9 cellular contexts compared by ENCODE assay signal in the genomic region with DNA sequence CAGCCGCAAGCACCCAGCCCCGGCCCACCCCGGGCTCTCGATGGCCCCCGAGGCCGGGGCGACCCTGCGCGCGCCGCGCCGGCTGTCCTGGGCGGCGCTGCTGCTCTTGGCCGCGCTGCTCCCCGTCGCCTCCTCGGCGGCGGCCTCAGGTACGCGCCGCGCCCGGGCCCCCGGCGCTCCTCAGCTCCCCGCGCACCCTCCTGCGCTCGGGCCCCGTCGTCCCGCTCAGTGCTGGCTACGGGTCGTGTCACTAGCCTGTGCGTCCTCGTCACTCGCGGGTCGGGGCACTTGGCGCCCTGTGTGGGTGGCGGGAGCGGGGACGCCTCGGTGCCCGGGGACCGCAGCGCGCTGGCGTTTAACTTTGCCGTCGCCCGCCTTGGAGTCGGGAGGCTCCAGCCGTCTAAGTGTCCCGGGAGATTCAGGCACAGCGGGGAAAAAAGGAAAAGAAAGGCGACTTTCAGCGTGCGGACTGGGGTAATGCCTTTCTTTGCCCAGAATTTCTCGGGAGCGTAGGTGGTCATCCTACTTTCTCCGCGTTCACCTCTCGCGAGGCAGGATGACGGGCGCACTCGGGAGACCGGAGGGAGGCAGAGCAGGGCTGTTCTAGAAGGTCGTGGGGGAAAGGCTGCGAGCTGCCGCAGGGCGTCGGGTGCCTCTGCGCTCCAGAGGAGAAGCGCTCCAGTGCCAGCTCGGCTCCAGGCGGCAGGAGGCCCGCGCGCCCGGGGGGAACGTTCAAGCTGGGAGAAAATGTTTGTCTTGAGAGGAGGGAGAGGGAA. TPM values are rescaled to one million over a fixed set of nuclear protein-coding genes. Genes with fewer than 3 reads are reported as not detected.
A peak's percentile ranks its signal among the peaks of the same experiment; 100 is the strongest.
DNase-seq lines count a peak whose midpoint lies in the region; ATAC-seq, FAIRE-seq and TF ChIP-seq lines count a peak whose summit lies in the region.
"Had no signal": no experiment of that assay in that cellular context is flagged by ENCODE, and none has a peak within 500 bp of the region (broad histone marks: within the 10 kb centered on the region; RNA-seq: fewer than 3 reads in every experiment).

No MANE protein-coding gene starts in this region.

- no peak for FAIRE-seq in endothelial cell of umbilical vein (lab: Jason Lieb, UNC)
- FAIRE-seq: endometrium had no signal

- dilution Hi-C loops in endothelial cell of umbilical vein (cut with MboI; ENCODE audit: extremely low pct_ligation_motif_present, low sequenced_read_pairs): no loop called here

- H3K36me3 Mint-ChIP-seq in nephron (ENCODE audit: low read depth): no peaks in the 10 kb centered on the region

- H3K9me3 Mint-ChIP-seq in nephron: no peaks in the 10 kb centered on the region

- H3K4me3 ChIP-seq in BLaER1 treated with 17β-estradiol and CSF1 and Interleukin-3, amounts not matched to agents 10 nM and 100 nM: peak overlapping the region; percentile 51 to 71 (median 60)
- peak overlapping the region in 2 of 3 experiments; percentile 9 to 11 for H3K4me3 ChIP-seq in endothelial cell of umbilical vein (replicated peaks in 1 of 3; ENCODE audit: insufficient read depth in 1 of 3, low read depth in 1 of 3, low read length in 3 of 3)
- no peak overlapping the region for H3K4me3 ChIP-seq in OCI-LY7 (ENCODE audit: low read depth, low read length, poor library complexity, severe bottlenecking)

- intact Hi-C loops in endothelial cell of umbilical vein (cut with micrococcal nuclease): loop anchor here (1.0 to 10.0 kb wide), 4 partner anchors 440 to 1288 kb away; no protein-coding TSS in a partner anchor
- intact Hi-C loops in OCI-LY7 (cut with micrococcal nuclease; ENCODE audit: unreplicated experiment): loop anchor here (5.0 kb wide), 2 partner anchors 83 to 128 kb away; no protein-coding TSS in a partner anchor

- POLR2A ChIA-PET in endothelial cell of umbilical vein (lab: Charles Lee): no interaction called here
- POLR2A ChIA-PET in OCI-LY7 (lab: Charles Lee): no interaction called here

- DNase-seq in SW 1271 (lab: John Stamatoyannopoulos, UW) (peak; percentile 26 to 39), endothelial cell of umbilical vein (ENCODE audit: low read depth, low spot score) (peak; percentile 2), OCI-LY7 (ENCODE audit: low spot score) (no peak), HPDE6-E6E7 (ENCODE audit: extremely low spot score) (no peak)

- ATAC-seq in GM21390 (IDR thresholded peaks at IDR 0.05; ENCODE audit: unreplicated experiment): peak; percentile 18
- ATAC-seq in GM19397 (IDR thresholded peaks at IDR 0.05; ENCODE audit: unreplicated experiment): no peak

- no peaks in the 10 kb centered on the region for H3K9me2 ChIP-seq in OCI-LY7 (ENCODE audit: insufficient read depth, low read length)

- H3K27ac ChIP-seq in BLaER1 treated with 17β-estradiol and CSF1 and Interleukin-3, amounts not matched to agents 10 nM and 100 nM: no peak overlapping the region
- no peak overlapping the region for H3K27ac ChIP-seq in endothelial cell of umbilical vein (ENCODE audit: insufficient read depth, low read depth, low read length)
- H3K27ac ChIP-seq in OCI-LY7 (ENCODE audit: low read depth, low read length, poor library complexity, severe bottlenecking): no peak overlapping the region

- peaks cover 0 to 32% (median 11%) of the 10 kb centered on the region in 11 experiments; a peak in 15 of 22 replicates for H4K20me1 ChIP-seq in BLaER1 treated with 17β-estradiol and CSF1 and Interleukin-3, amounts not matched to agents 10 nM and 100 nM
- H4K20me1 ChIP-seq in endothelial cell of umbilical vein (replicated peaks; ENCODE audit: control insufficient read depth, extremely low read depth, insufficient read depth, low read length): no peaks in the 10 kb centered on the region
- H4K20me1 ChIP-seq in OCI-LY7 (ENCODE audit: insufficient read depth, low read length): no peaks in the 10 kb centered on the region

- BruUV-seq in endothelial cell of umbilical vein (replicated peaks; lab: Mats Ljungman, UMichigan): no TSS peak
- BruUV-seq in OCI-LY7 (replicated peaks; lab: Mats Ljungman, UMichigan): no TSS peak

- peak overlapping the region in 9 of 11 experiments; percentile 26 to 67 (median 48); a peak in 14 of 22 replicates for H3K9ac ChIP-seq in BLaER1 treated with 17β-estradiol and CSF1 and Interleukin-3, amounts not matched to agents 10 nM and 100 nM
- no peak overlapping the region for H3K9ac ChIP-seq in endothelial cell of umbilical vein (replicated peaks; ENCODE audit: extremely low read depth, insufficient read depth, low read length)

- H3K27ac Mint-ChIP-seq in nephron: no peak overlapping the region

- H3K4me3 Mint-ChIP-seq in nephron: peak overlapping the region; percentile 78 to 86 (median 84)

- TF ChIP-seq POLR2A in endothelial cell of umbilical vein (IDR thresholded peaks at IDR 0.05; ENCODE audit: low read depth, low read length): no peak

- no peaks in the 10 kb centered on the region for H3K36me3 ChIP-seq in BLaER1 treated with 17β-estradiol and CSF1 and Interleukin-3, amounts not matched to agents 10 nM and 100 nM
- H3K36me3 ChIP-seq in endothelial cell of umbilical vein (ENCODE audit: control insufficient read depth in 2 of 2, extremely low read depth in 1 of 2, insufficient read depth in 2 of 2, low read length in 2 of 2) (no peaks in the 10 kb centered on the region), OCI-LY7 (ENCODE audit: insufficient read depth, low read length) (no peaks in the 10 kb centered on the region)

- H3K79me2 ChIP-seq in endothelial cell of umbilical vein (ENCODE audit: control insufficient read depth, insufficient read depth, low read length) (no peaks in the 10 kb centered on the region), OCI-LY7 (ENCODE audit: insufficient read depth, low read depth, low read length) (no peaks in the 10 kb centered on the region)

- no peaks in the 10 kb centered on the region for H3K9me3 ChIP-seq in BLaER1 treated with 17β-estradiol and CSF1 and Interleukin-3, amounts not matched to agents 10 nM and 100 nM (replicated peaks in 1 of 11)
- H3K9me3 ChIP-seq in endothelial cell of umbilical vein (replicated peaks; ENCODE audit: control insufficient read depth, insufficient read depth, low read length): no peaks in the 10 kb centered on the region
- no peaks in the 10 kb centered on the region for H3K9me3 ChIP-seq in OCI-LY7 (ENCODE audit: low read length)

- peaks cover 46% of the 10 kb centered on the region for H3K4me1 Mint-ChIP-seq in nephron

- peaks cover 89% of the 10 kb centered on the region for H3K27me3 Mint-ChIP-seq in nephron (ENCODE audit: low read depth)

- peaks cover 18 to 30% (median 24%) of the 10 kb centered on the region in 10 experiments; a peak in 19 of 20 replicates for H3K4me1 ChIP-seq in BLaER1 treated with 17β-estradiol and CSF1 and Interleukin-3, amounts not matched to agents 10 nM and 100 nM
- H3K4me1 ChIP-seq in endothelial cell of umbilical vein (ENCODE audit: control insufficient read depth, extremely low read depth, insufficient read depth, low read length) (peaks cover 3% of the 10 kb centered on the region), OCI-LY7 (ENCODE audit: insufficient read depth, low read length, poor library complexity, severe bottlenecking) (peaks cover 4% of the 10 kb centered on the region)

- H2AFZ ChIP-seq in endothelial cell of umbilical vein (ENCODE audit: low read depth, low read length): no peak overlapping the region
- no peak overlapping the region for H2AFZ ChIP-seq in OCI-LY7 (ENCODE audit: low read length)

- TF ChIP-seq CTCF in endothelial cell of umbilical vein (IDR thresholded peaks at IDR 0.05; ENCODE audit: extremely low read depth in 1 of 2, insufficient read depth in 1 of 2, low read depth in 1 of 2, low read length in 2 of 2) (no peak), nephron (IDR thresholded peaks at IDR 0.05; ENCODE audit: unreplicated experiment in 3 of 3) (no peak), OCI-LY7 (conservative IDR thresholded peaks at IDR 0.05; ENCODE audit: low read length) (no peak)

- H3K27me3 ChIP-seq in BLaER1 treated with 17β-estradiol and CSF1 and Interleukin-3, amounts not matched to agents 10 nM and 100 nM: peaks cover 65 to 89% (median 82%) of the 10 kb centered on the region in 11 experiments
- H3K27me3 ChIP-seq in endothelial cell of umbilical vein (ENCODE audit: control insufficient read depth in 2 of 2, insufficient read depth in 2 of 2, low read length in 2 of 2): peaks cover 48 to 74% of the 10 kb centered on the region in 2 experiments

- CTCF ChIA-PET in endothelial cell of umbilical vein (lab: Charles Lee): interaction anchor here (0.9 to 9.0 kb wide), 3 partner anchors 9 to 559 kb away, joined by 3 to 193 read pairs (median 4); no protein-coding TSS in a partner anchor
- CTCF ChIA-PET in OCI-LY7 (lab: Charles Lee; ENCODE audit: unreplicated experiment): no interaction called here

- peak overlapping the region; percentile 85 to 98 (median 91) for H3K4me2 ChIP-seq in BLaER1 treated with 17β-estradiol and CSF1 and Interleukin-3, amounts not matched to agents 10 nM and 100 nM
- H3K4me2 ChIP-seq in endothelial cell of umbilical vein (ENCODE audit: insufficient read depth, low read length) (peak overlapping the region; percentile 35), OCI-LY7 (ENCODE audit: low read length) (no peak overlapping the region)

- no peaks in the 10 kb centered on the region for H3K9me1 ChIP-seq in endothelial cell of umbilical vein (replicated peaks; ENCODE audit: control insufficient read depth, extremely low read depth, insufficient read depth, low read length)

TF ChIP-seq in endothelial cell of umbilical vein, 7 proteins besides CTCF, POLR2A, EP300 and RAD21:
- TF ChIP-seq POLR2AphosphoS5 (IDR thresholded peaks at IDR 0.05; ENCODE audit: insufficient read depth, low read depth, low read length) (no peak), EZH2 (IDR thresholded peaks at IDR 0.05; ENCODE audit: borderline replicate concordance, low read depth, low read length, severe bottlenecking) (peak; percentile 85), MAX (IDR thresholded peaks at IDR 0.05; ENCODE audit: insufficient read depth, insufficient read length) (no peak)

RNA-seq across cellular contexts. Expression of gene FNDC1, which starts 0.5 kb away (rescaled TPM):
- total RNA-seq in endothelial cell of umbilical vein (0.04 TPM in 1 of 2 replicates, not detected in the other), OCI-LY7 (2022) (16.4 and 19.9 TPM in 2 replicates)
- polyA plus RNA-seq in endothelial cell of umbilical vein: 0.02 TPM in 1 of 2 replicates, not detected in the other
- 0.01 TPM in 1 of 2 replicates, not detected in the other for polyA plus RNA-seq in endothelial cell of umbilical vein (2011; cell fraction: cytosol; rRNA removed)
- 0.01 TPM in 1 of 2 replicates, not detected in the other for polyA plus RNA-seq in endothelial cell of umbilical vein (2011; cell fraction: nucleus; rRNA removed)
- 0.03 TPM in 1 of 2 replicates, not detected in the other for polyA plus RNA-seq in endothelial cell of umbilical vein (2012)
- not detected in 2 replicates for polyA minus RNA-seq in endothelial cell of umbilical vein
- polyA minus RNA-seq in endothelial cell of umbilical vein (2011; cell fraction: cytosol; rRNA and poly(A)+ RNA removed): not detected
- not detected in 2 replicates for polyA minus RNA-seq in endothelial cell of umbilical vein (2011; cell fraction: nucleus; rRNA and poly(A)+ RNA removed)
- total RNA-seq in OCI-LY7 (2014; rRNA removed; shearing (Covaris generic)): 0.16 and 0.46 TPM in 2 replicates

Comparison
In these comparisons a context has a peak if more than half of its experiments do, and no peak if none do; other contexts are left out.
1. DNase-seq: peak in SW 1271 (2 of 2) and endothelial cell of umbilical vein (single experiment); none in OCI-LY7 (single experiment) and HPDE6-E6E7 (single experiment).